18 cellular contexts compared by ENCODE assay signal in genomic region chr5:89929173-89929572, GRCh38.
DNase-seq lines count a peak whose midpoint lies in the region; ATAC-seq and TF ChIP-seq lines count a peak whose summit lies in the region.
"Had no signal": no experiment of that assay in that cellular context is flagged by ENCODE, and none has a peak within 500 bp of the region (broad histone marks: within the 10 kb centered on the region; RNA-seq: fewer than 3 reads in every experiment).

No MANE protein-coding gene starts in this region.

- no peaks in the 10 kb centered on the region for H3K79me2 ChIP-seq in MM.1S (ENCODE audit: low read length)

- intact Hi-C loops in esophagus muscularis mucosa (cut with DNase I), result no loop called here
- intact Hi-C loops in activated CD4-positive, alpha-beta T cell treated with anti-CD3 and anti-CD28 coated beads for 36 hours (cut with DNase I, micrococcal nuclease), result no loop called here

- H3K9ac ChIP-seq in MM.1S (ENCODE audit: low read length) (no peak overlapping the region), neuronal stem cell (ENCODE audit: low read depth, low read length, poor library complexity) (no peak overlapping the region)
- H3K9ac ChIP-seq: BLaER1 treated with 17β-estradiol and CSF1 and Interleukin-3, amounts not matched to agents 10 nM and 100 nM had no signal

- H3F3A ChIP-seq in MM.1S (ENCODE audit: insufficient read depth, low read length), result no peaks in the 10 kb centered on the region

- H3K9me3 Mint-ChIP-seq in activated CD4-positive, alpha-beta T cell treated with anti-CD3 and anti-CD28 coated beads for 36 hours (ENCODE audit: low read depth), result no peaks in the 10 kb centered on the region

- WGBS in neuronal stem cell (ENCODE audit: extremely low coverage in 2 of 2, insufficient read length in 2 of 2, insufficient replicate concordance in 1 of 2), 2 donors, result no CpG with 5 or more reads among the region's 2 CpGs
- 81% methylated on average over 2 of the region's 2 CpGs for WGBS in esophagus muscularis mucosa

- 0 out of 2 replicates have a peak, but pooled peaks have one; percentile 2 for TF ChIP-seq CTCF in MM.1S (IDR thresholded peaks at IDR 0.05; ENCODE audit: low read length)
- no peak for TF ChIP-seq CTCF in esophagus muscularis mucosa (IDR thresholded peaks at IDR 0.05)

- H3K4me3 Mint-ChIP-seq in activated CD4-positive, alpha-beta T cell treated with anti-CD3 and anti-CD28 coated beads for 36 hours, result no peak overlapping the region
- H3K4me3 Mint-ChIP-seq: activated CD8-positive, alpha-beta T cell treated with anti-CD3 and anti-CD28 coated beads, Interleukin-2, amount 10 ng/mL, durations not matched to agents 7 days and 5 days had no signal

- H3K4me1 ChIP-seq in MM.1S (ENCODE audit: low read length), result peaks cover 8% of the 10 kb centered on the region; the same call in 1 of the 2 replicates
- peaks cover 0 to 18% of the 10 kb centered on the region in 2 donors for H3K4me1 ChIP-seq in neuronal stem cell (ENCODE audit: control insufficient read depth in 2 of 2, insufficient read depth in 1 of 2, low read depth in 1 of 2, low read length in 2 of 2)
- H3K4me1 ChIP-seq in esophagus muscularis mucosa, result peaks cover 11 to 21% (median 15%) of the 10 kb centered on the region in 4 donors

- ATAC-seq in activated CD4-positive, alpha-beta T cell treated with anti-CD3 and anti-CD28 coated beads for 36 hours, result no peak
- ATAC-seq: activated CD8-positive, alpha-beta T cell treated with anti-CD3 and anti-CD28 coated beads, Interleukin-2, amount 10 ng/mL, durations not matched to agents 7 days and 5 days had no signal

- no peak overlapping the region for H3K23ac ChIP-seq in neuronal stem cell (ENCODE audit: low read depth, low read length, poor library complexity)

- no peak overlapping the region for H3K14ac ChIP-seq in neuronal stem cell (ENCODE audit: low read length)

- H3K18ac ChIP-seq in neuronal stem cell (ENCODE audit: low read length), result no peak overlapping the region

- H3K27me3 Mint-ChIP-seq in activated CD4-positive, alpha-beta T cell treated with anti-CD3 and anti-CD28 coated beads for 36 hours, result no peaks in the 10 kb centered on the region

- no peak overlapping the region for H4K91ac ChIP-seq in neuronal stem cell (ENCODE audit: low read depth, low read length, poor library complexity)

- no peaks in the 10 kb centered on the region for H3K9me3 ChIP-seq in MM.1S (replicated peaks; ENCODE audit: insufficient read depth, low read length)
- no peaks in the 10 kb centered on the region for H3K9me3 ChIP-seq in neuronal stem cell (replicated peaks in 1 of 2; ENCODE audit: control insufficient read depth in 2 of 2, insufficient read depth in 1 of 2, low read depth in 1 of 2, low read length in 2 of 2)
- no peaks in the 10 kb centered on the region for H3K9me3 ChIP-seq in esophagus muscularis mucosa
- H3K9me3 ChIP-seq: BLaER1 treated with 17β-estradiol and CSF1 and Interleukin-3, amounts not matched to agents 10 nM and 100 nM; SJSA1 had no signal

- no peaks in the 10 kb centered on the region for H3K79me1 ChIP-seq in neuronal stem cell (ENCODE audit: low read depth, low read length)

- DNase-seq in DMS 273 (lab: John Stamatoyannopoulos, UW; ENCODE audit: unreplicated experiment) (peak; percentile 2), DMS 273 treated with DMSO at 0.1 percent for 48 hours (lab: John Stamatoyannopoulos, UW) (no peak), MM.1S (no peak), astrocyte of the hippocampus (ENCODE audit: low read depth, low spot score) (peak; percentile 1), neuronal stem cell (ENCODE audit: low spot score) (no peak), esophagus muscularis mucosa (ENCODE audit: extremely low spot score) (no peak)
- no peak for DNase-seq in activated CD4-positive, alpha-beta T cell treated with anti-CD3 and anti-CD28 coated beads for 36 hours
- no peak for DNase-seq in activated CD8-positive, alpha-beta memory T cell treated with anti-CD3 and anti-CD28 coated beads, Interleukin-2, amount 50 U/mL, for 48 hours
- DNase-seq: activated CD8-positive, alpha-beta T cell treated with anti-CD3 and anti-CD28 coated beads, Interleukin-2, amount 10 ng/mL, durations not matched to agents 7 days and 5 days; DMS153; KG1; NCI-H1417 treated with DMSO at 0.1 percent for 48 hours; NCI-H446 treated with DMSO at 0.1 percent for 48 hours had no signal

- H3K4me2 ChIP-seq in MM.1S (ENCODE audit: low read depth, low read length), result no peak overlapping the region
- H3K4me2 ChIP-seq in neuronal stem cell (ENCODE audit: insufficient read depth, low read length, poor library complexity, severe bottlenecking), result no peak overlapping the region
- H3K4me2 ChIP-seq: BLaER1 treated with 17β-estradiol and CSF1 and Interleukin-3, amounts not matched to agents 10 nM and 100 nM; smooth muscle cell had no signal

- TF ChIP-seq EP300 in esophagus muscularis mucosa (IDR thresholded peaks at IDR 0.05), result no peak

- H3K4me1 Mint-ChIP-seq in activated CD4-positive, alpha-beta T cell treated with anti-CD3 and anti-CD28 coated beads for 36 hours, result no peaks in the 10 kb centered on the region

- H3K36me3 Mint-ChIP-seq in activated CD4-positive, alpha-beta T cell treated with anti-CD3 and anti-CD28 coated beads for 36 hours (ENCODE audit: low read depth), result no peaks in the 10 kb centered on the region

- no peak overlapping the region for H2BK120ac ChIP-seq in neuronal stem cell (ENCODE audit: low read depth, low read length)

- CTCF ChIA-PET in activated CD4-positive, alpha-beta T cell treated with anti-CD3 and anti-CD28 coated beads for 36 hours (lab: Charles Lee), result interaction anchor here (0.6 kb wide), 1 partner anchor 14 kb away, joined by 3 read pairs; no protein-coding TSS in a partner anchor

- H3K4ac ChIP-seq in neuronal stem cell (ENCODE audit: low read length), result no peak overlapping the region

- H2BK5ac ChIP-seq in neuronal stem cell (ENCODE audit: low read length), result no peak overlapping the region

- no peak overlapping the region for H3K27ac ChIP-seq in MM.1S (ENCODE audit: low read length)
- no peak overlapping the region for H3K27ac ChIP-seq in neuronal stem cell (replicated peaks; ENCODE audit: low read length)
- no peak overlapping the region for H3K27ac ChIP-seq in esophagus muscularis mucosa (replicated peaks in 1 of 4)
- H3K27ac ChIP-seq: 22Rv1; BLaER1 treated with 17β-estradiol and CSF1 and Interleukin-3, amounts not matched to agents 10 nM and 100 nM; HL-60 had no signal

- H2AK5ac ChIP-seq in neuronal stem cell (ENCODE audit: low read depth, low read length), result no peak overlapping the region

- H3K27me3 ChIP-seq in MM.1S (replicated peaks; ENCODE audit: insufficient read depth, low read length) (peaks cover 14% of the 10 kb centered on the region), neuronal stem cell (ENCODE audit: control insufficient read depth in 3 of 3, insufficient read depth in 3 of 3, low read depth in 1 of 3, low read length in 3 of 3) (no peaks in the 10 kb centered on the region), esophagus muscularis mucosa (no peaks in the 10 kb centered on the region)
- H3K27me3 ChIP-seq: BLaER1 treated with 17β-estradiol and CSF1 and Interleukin-3, amounts not matched to agents 10 nM and 100 nM; SJSA1 had no signal

- no peak overlapping the region for H2AFZ ChIP-seq in MM.1S (ENCODE audit: low read length)
- peak overlapping the region; percentile 63 for H2AFZ ChIP-seq in neuronal stem cell (ENCODE audit: low read length)

- no peak for TF ChIP-seq POLR2A in esophagus muscularis mucosa (IDR thresholded peaks at IDR 0.05; ENCODE audit: low read depth)

- H3K4me3 ChIP-seq in MM.1S (ENCODE audit: low read length) (no peak overlapping the region), neuronal stem cell (ENCODE audit: low read length in 2 of 2) (no peak overlapping the region), esophagus muscularis mucosa (no peak overlapping the region)
- H3K4me3 ChIP-seq: BLaER1 treated with 17β-estradiol and CSF1 and Interleukin-3, amounts not matched to agents 10 nM and 100 nM; SJSA1; smooth muscle cell had no signal

- H3K27ac Mint-ChIP-seq in activated CD4-positive, alpha-beta T cell treated with anti-CD3 and anti-CD28 coated beads for 36 hours, result no peak overlapping the region
- H3K27ac Mint-ChIP-seq: activated CD8-positive, alpha-beta T cell treated with anti-CD3 and anti-CD28 coated beads, Interleukin-2, amount 10 ng/mL, durations not matched to agents 7 days and 5 days had no signal

- H4K8ac ChIP-seq in neuronal stem cell (ENCODE audit: low read depth, low read length), result no peak overlapping the region

- no peaks in the 10 kb centered on the region for H4K20me1 ChIP-seq in MM.1S (ENCODE audit: insufficient read depth, low read length)
- H4K20me1 ChIP-seq: BLaER1 treated with 17β-estradiol and CSF1 and Interleukin-3, amounts not matched to agents 10 nM and 100 nM had no signal

- H3K36me3 ChIP-seq in MM.1S (replicated peaks; ENCODE audit: insufficient read depth, low read length) (no peaks in the 10 kb centered on the region), neuronal stem cell (replicated peaks in 1 of 2; ENCODE audit: control insufficient read depth in 2 of 2, insufficient read depth in 2 of 2, low read length in 2 of 2) (no peaks in the 10 kb centered on the region), esophagus muscularis mucosa (no peaks in the 10 kb centered on the region)
- H3K36me3 ChIP-seq: BLaER1 treated with 17β-estradiol and CSF1 and Interleukin-3, amounts not matched to agents 10 nM and 100 nM; SJSA1 had no signal

- H2BK15ac ChIP-seq in neuronal stem cell (ENCODE audit: low read length), result no peak overlapping the region

- H2BK12ac ChIP-seq in neuronal stem cell (ENCODE audit: low read length), result no peak overlapping the region

- POLR2A ChIA-PET in activated CD4-positive, alpha-beta T cell treated with anti-CD3 and anti-CD28 coated beads for 36 hours (lab: Charles Lee), result no interaction called here

- no peaks in the 10 kb centered on the region for H3K9me2 ChIP-seq in MM.1S (replicated peaks; ENCODE audit: insufficient read depth, low read length)

Comparison
In these comparisons a context has a peak if more than half of its experiments do, and no peak if none do; other contexts are left out.
1. DNase-seq: peak in DMS 273 (single experiment) and astrocyte of the hippocampus (single experiment); none in DMS 273 treated with DMSO at 0.1 percent for 48 hours (single experiment), MM.1S (single experiment), neuronal stem cell (single experiment), esophagus muscularis mucosa (single experiment), activated CD4-positive, alpha-beta T cell treated with anti-CD3 and anti-CD28 coated beads for 36 hours (single experiment) and activated CD8-positive, alpha-beta memory T cell treated with anti-CD3 and anti-CD28 coated beads, Interleukin-2, amount 50 U/mL, for 48 hours (single experiment).